8 cellular contexts compared by ENCODE assay signal in genomic region chr6:7910654-7911344, GRCh38. TPM values are rescaled to one million over a fixed set of nuclear protein-coding genes. Genes with fewer than 3 reads are reported as not detected.
DNase-seq lines count a peak whose midpoint lies in the region; ATAC-seq and TF ChIP-seq lines count a peak whose summit lies in the region.

TXNDC5 (minus strand) TSS chr6:7910788; CDS start chr6:7910776, 12 bp downstream.

- peak; percentile 59 to 71 for TF ChIP-seq POLR2A in adrenal gland (IDR thresholded peaks at IDR 0.05)
- TF ChIP-seq POLR2A in upper lobe of left lung (IDR thresholded peaks at IDR 0.05), result peak in 1 of 4 donors; percentile 41

- TF ChIP-seq CTCF in adrenal gland (IDR thresholded peaks at IDR 0.05) (no peak), heart right ventricle (IDR thresholded peaks at IDR 0.05) (no peak), upper lobe of left lung (IDR thresholded peaks at IDR 0.05) (peak in 1 of 6 experiments; percentile 10)

- H3K4me1 ChIP-seq in adrenal gland (replicated peaks in 1 of 2) (peaks cover 15 to 30% of the 10 kb centered on the region in 2 donors), heart right ventricle (peaks cover 4 to 42% (median 17%) of the 10 kb centered on the region in 9 donors), upper lobe of left lung (peaks cover 12 to 36% (median 20%) of the 10 kb centered on the region in 4 donors)

- H3K27ac ChIP-seq in adrenal gland (peak within 1 kb of the TSS; percentile 21 to 89 (median 68)), heart right ventricle (peak within 1 kb of the TSS; percentile 56 to 88 (median 86)), upper lobe of left lung (peak within 1 kb of the TSS; percentile 72 to 88 (median 84))

- no peak for TF ChIP-seq EP300 in upper lobe of left lung (IDR thresholded peaks at IDR 0.05)

- intact Hi-C loops in adrenal gland (cut with DNase I) (no loop called here), heart right ventricle (cut with DNase I) (loop anchor here in 8 of 10 donors (2.0 to 10.0 kb wide), 12 partner anchors 62 to 188 kb away; partner anchors contain the start of genes BLOC1S5 (in 2 of the 8) and BMP6 (in 2 of the 8)), posterior vena cava (cut with DNase I) (no loop called here)

- H3K4me3 ChIP-seq in H7 (ENCODE audit: insufficient read depth, low read depth, low read length) (peak within 1 kb of the TSS; percentile 86), adrenal gland (peak within 1 kb of the TSS; percentile 5 to 99 (median 60)), heart right ventricle (peak within 1 kb of the TSS; percentile 58 to 88 (median 73)), upper lobe of left lung (peak within 1 kb of the TSS; percentile 74 to 100 (median 95))

- H3K36me3 ChIP-seq in H7 (replicated peaks; ENCODE audit: control insufficient read depth, insufficient read depth, low read length), result no peaks in the 10 kb centered on the region
- H3K36me3 ChIP-seq in adrenal gland (replicated peaks in 1 of 2), result no peaks in the 10 kb centered on the region
- no peaks in the 10 kb centered on the region for H3K36me3 ChIP-seq in heart right ventricle
- H3K36me3 ChIP-seq in upper lobe of left lung, result no peaks in the 10 kb centered on the region

- H3K27me3 ChIP-seq in H7 (ENCODE audit: control insufficient read depth, insufficient read depth, low read length), result peaks cover 14% of the 10 kb centered on the region
- H3K27me3 ChIP-seq in adrenal gland, result no peaks in the 10 kb centered on the region
- no peaks in the 10 kb centered on the region for H3K27me3 ChIP-seq in heart right ventricle
- H3K27me3 ChIP-seq in upper lobe of left lung, result no peaks in the 10 kb centered on the region

- no peaks in the 10 kb centered on the region for H3K9me3 ChIP-seq in adrenal gland (replicated peaks in 1 of 3)
- H3K9me3 ChIP-seq in heart right ventricle, result no peaks in the 10 kb centered on the region
- no peaks in the 10 kb centered on the region for H3K9me3 ChIP-seq in upper lobe of left lung

- ATAC-seq in heart right ventricle (peak; percentile 86 to 95 (median 90)), upper lobe of left lung (ENCODE audit: low FRiP score in 2 of 2) (peak; percentile 80 to 94)

- 2 to 51% (median 28%) methylated on average over 2 to 73 of the region's 75 CpGs for WGBS in adrenal gland, 4 donors
- WGBS in heart right ventricle, 2 donors, result 3 to 4% methylated on average over 41 to 73 of the region's 75 CpGs
- WGBS in upper lobe of left lung, 2 donors, result 3 to 14% methylated on average over 12 to 40 of the region's 75 CpGs

- peak; percentile 57 for DNase-seq in GDM1 (lab: John Stamatoyannopoulos, UW)
- peak; percentile 96 for DNase-seq in H7
- peak; percentile 74 for DNase-seq in M059J (ENCODE audit: low read depth)
- peak; percentile 34 to 57 (median 50) for DNase-seq in T-helper 1 cell
- DNase-seq in adrenal gland, result peak; percentile 70 to 86 (median 77)
- peak; percentile 83 to 87 for DNase-seq in heart right ventricle
- DNase-seq in posterior vena cava (ENCODE audit: low spot score), result peak; percentile 91
- peak; percentile 77 to 98 for DNase-seq in upper lobe of left lung

RNA-seq across cellular contexts. Expression of gene TXNDC5, which starts in this region (rescaled TPM):
- 179 and 194 TPM in 2 replicates for total RNA-seq in H7 (2014; rRNA removed; shearing (Covaris generic))
- 445 and 601 TPM in 2 replicates for total RNA-seq in M059J (2014; rRNA removed; shearing (Covaris generic))
- total RNA-seq in adrenal gland (100 to 1,000 TPM in 6 of 8 donors, 10 to 100 TPM in 2; 94.0 to 192 (median 128) TPM), heart right ventricle (10 to 100 TPM; 26.7 to 78.0 (median 38.3) TPM), posterior vena cava (100 to 1,000 TPM in 1 of 2 donors, 10 to 100 TPM in 1; 98.2 to 122 TPM), upper lobe of left lung (100 to 1,000 TPM in 4 of 6 donors, 10 to 100 TPM in 2; 52.4 to 177 (median 132) TPM)
- polyA plus RNA-seq in adrenal gland (100 to 1,000 TPM in 1 of 3 donors, 10 to 100 TPM in 2; 51.6 to 130 (median 55.5) TPM), heart right ventricle (10 to 100 TPM; 26.5 to 65.6 TPM)

Comparison
In these comparisons a context has a peak if more than half of its experiments do, and no peak if none do; other contexts are left out.
1. Peak in every context shown above with its lines: DNase-seq, ATAC-seq, H3K4me3 ChIP-seq and H3K27ac ChIP-seq.
2. intact Hi-C loops: an anchor here in heart right ventricle (2.0 to 10.0 kb wide); none called in adrenal gland and posterior vena cava.